8 cellular contexts compared by ENCODE assay signal in the genomic region with DNA sequence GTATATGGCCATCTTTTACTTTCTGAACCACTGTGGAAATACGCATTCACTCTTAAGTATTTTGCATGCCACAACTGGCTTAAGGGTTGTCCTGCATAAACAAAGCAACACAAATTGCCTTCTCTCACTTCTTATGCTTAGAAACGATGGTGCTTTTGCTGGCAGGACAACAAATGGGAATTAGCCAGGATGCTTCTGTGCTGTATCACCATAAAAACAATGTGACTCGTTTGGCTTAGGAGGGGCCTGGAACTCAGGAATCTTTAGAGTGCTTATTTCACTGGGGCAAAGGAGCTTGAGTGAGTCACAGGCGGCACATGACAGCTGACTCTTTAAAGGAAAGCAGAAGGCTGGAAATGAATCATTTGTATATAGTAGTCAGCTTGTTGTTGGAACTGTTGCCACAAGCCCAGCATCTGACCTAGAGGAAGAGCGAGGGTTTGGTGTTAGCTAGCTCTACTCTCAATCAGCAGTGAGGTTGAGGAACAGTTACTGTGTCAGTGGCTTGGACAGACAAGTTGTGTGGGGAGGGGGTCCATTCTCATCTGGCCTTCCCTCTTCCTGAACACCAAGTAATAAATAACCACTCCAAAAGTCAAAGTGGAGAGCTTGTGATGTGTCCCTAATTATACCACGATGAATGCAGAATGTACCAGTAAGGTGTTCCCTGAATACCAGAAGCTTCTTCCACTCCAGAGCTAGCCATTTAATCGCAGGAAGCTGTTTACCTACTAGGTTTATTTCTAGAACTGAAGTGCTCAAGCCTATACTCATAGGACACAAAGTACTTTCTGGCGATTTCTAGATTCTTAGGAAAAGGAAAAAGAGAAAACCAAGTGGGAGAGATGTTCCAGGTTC.
DNase-seq lines count a peak whose midpoint lies in the region; TF ChIP-seq lines count a peak whose summit lies in the region.

No MANE protein-coding gene starts in this region.

- TF ChIP-seq CTCF in CD14-positive monocyte (IDR thresholded peaks at IDR 0.05): no peak
- no peak for TF ChIP-seq CTCF in right atrium auricular region (IDR thresholded peaks at IDR 0.05)
- TF ChIP-seq CTCF in retinal pigment epithelial cell (conservative IDR thresholded peaks at IDR 0.05; ENCODE audit: low read depth, low read length): no peak

- peak overlapping the region in 2 of 7 donors; percentile 47 to 88 for H3K27ac Mint-ChIP-seq in CD14-positive monocyte

- peaks cover 8 to 13% of the 10 kb centered on the region in 2 donors for H3K36me3 Mint-ChIP-seq in CD14-positive monocyte

- H3K4me1 Mint-ChIP-seq in CD14-positive monocyte: peaks cover 1% of the 10 kb centered on the region

- H4K20me1 ChIP-seq in Karpas-422 (ENCODE audit: insufficient read depth, low read depth, low read length): no peaks in the 10 kb centered on the region

- H3K27ac ChIP-seq in right atrium auricular region: peak overlapping the region; percentile 86 to 94
- no peak overlapping the region for H3K27ac ChIP-seq in Karpas-422 (ENCODE audit: low read length)

- H3K36me3 ChIP-seq in right atrium auricular region (peaks cover 21% of the 10 kb centered on the region), Karpas-422 (ENCODE audit: insufficient read depth, low read length) (peaks cover 19% of the 10 kb centered on the region; the same call in 1 of the 2 replicates)

- H3K4me1 ChIP-seq in right atrium auricular region: peaks cover 0 to 43% of the 10 kb centered on the region in 2 donors
- no peaks in the 10 kb centered on the region for H3K4me1 ChIP-seq in Karpas-422 (ENCODE audit: low read length)

- H2AFZ ChIP-seq in Karpas-422 (ENCODE audit: low read length): no peak overlapping the region

- DNase-seq in CD14-positive monocyte (ENCODE audit: low spot score): peak; percentile 51
- DNase-seq in LoVo (ENCODE audit: low spot score): peak; percentile 92
- peak; percentile 99 for DNase-seq in amniotic epithelial cell (ENCODE audit: low read depth)
- DNase-seq in right atrium auricular region (ENCODE audit: low spot score): peak; percentile 96
- peak; percentile 100 for DNase-seq in retinal pigment epithelial cell (ENCODE audit: low read depth)
- no peak for DNase-seq in OCI-M2 (lab: John Stamatoyannopoulos, UW; ENCODE audit: unreplicated experiment)
- no peak for DNase-seq in NCI-H2196 (lab: John Stamatoyannopoulos, UW; ENCODE audit: unreplicated experiment)
- DNase-seq in Karpas-422: no peak

- no peak overlapping the region for H3K4me3 Mint-ChIP-seq in CD14-positive monocyte

- H3K9me3 Mint-ChIP-seq in CD14-positive monocyte: peaks cover 0 to 3% (median 0%) of the 10 kb centered on the region in 7 donors

- H3K4me3 ChIP-seq in right atrium auricular region (no peak overlapping the region), retinal pigment epithelial cell (ENCODE audit: low read length) (peak overlapping the region; percentile 6), Karpas-422 (ENCODE audit: low read length) (no peak overlapping the region)

- 0 out of 2 replicates have a peak, but pooled peaks cover 3% of the 10 kb centered on the region for H3K79me2 ChIP-seq in Karpas-422 (ENCODE audit: low read length)

- no peaks in the 10 kb centered on the region for H3K9me2 ChIP-seq in Karpas-422 (replicated peaks; ENCODE audit: insufficient read depth, low read length)

- no peaks in the 10 kb centered on the region for H3K9me3 ChIP-seq in right atrium auricular region
- no peaks in the 10 kb centered on the region for H3K9me3 ChIP-seq in Karpas-422 (ENCODE audit: low read length)

- no peak overlapping the region for H3K4me2 ChIP-seq in Karpas-422 (ENCODE audit: low read depth, low read length, poor library complexity, severe bottlenecking)

- no peak overlapping the region for H3K9ac ChIP-seq in Karpas-422 (ENCODE audit: low read length)

- peaks cover 0 to 2% (median 0%) of the 10 kb centered on the region in 3 donors for H3K27me3 Mint-ChIP-seq in CD14-positive monocyte (ENCODE audit: low read depth in 3 of 3)

- no peaks in the 10 kb centered on the region for H3K27me3 ChIP-seq in right atrium auricular region
- no peaks in the 10 kb centered on the region for H3K27me3 ChIP-seq in Karpas-422 (ENCODE audit: low read length)

- intact Hi-C loops in CD14-positive monocyte (cut with micrococcal nuclease): no loop called here

Comparison
In these comparisons a context has a peak if more than half of its experiments do, and no peak if none do; other contexts are left out.
1. DNase-seq: peak in CD14-positive monocyte (single experiment), LoVo (single experiment), amniotic epithelial cell (single experiment), right atrium auricular region (single experiment) and retinal pigment epithelial cell (single experiment); none in OCI-M2 (single experiment), NCI-H2196 (single experiment) and Karpas-422 (single experiment).